Comparison of ENCODE assay signal across 17 cellular contexts in the genomic region with DNA sequence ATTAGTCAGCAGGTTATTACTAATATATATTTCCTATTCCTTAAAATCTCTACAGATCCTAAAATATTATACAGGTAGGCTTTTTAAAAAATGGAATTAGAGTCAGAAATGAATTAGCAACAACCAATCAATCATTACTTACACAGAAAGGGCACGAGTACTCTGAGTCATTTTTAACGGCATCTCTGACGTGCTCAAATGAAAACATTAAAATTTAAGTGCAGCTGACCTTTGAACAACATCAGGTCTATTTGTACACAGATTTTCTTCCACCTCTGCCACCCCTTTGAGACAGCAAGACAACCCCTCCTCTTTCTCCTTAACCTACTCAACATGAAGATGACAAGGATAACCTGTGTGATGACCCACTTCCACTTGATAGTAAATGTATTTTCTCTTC.
"Had no signal": no experiment of that assay in that cellular context is flagged by ENCODE, and none has a peak within 500 bp of the region (broad histone marks: within the 10 kb centered on the region; RNA-seq: fewer than 3 reads in every experiment).

No MANE protein-coding gene starts in this region.

- H3K27ac Mint-ChIP-seq: activated B cell treated with CpG ODN at 0.5 μM for 24 hours; activated naive CD4-positive, alpha-beta T cell treated with anti-CD3 and anti-CD28 coated beads, Interleukin-2, amount 50 U/mL, for 24 hours had no signal

- H3K4me1 Mint-ChIP-seq: activated B cell treated with CpG ODN at 0.5 μM for 24 hours had no signal

- H3K27me3 Mint-ChIP-seq: activated B cell treated with CpG ODN at 0.5 μM for 24 hours; activated naive CD4-positive, alpha-beta T cell treated with anti-CD3 and anti-CD28 coated beads, Interleukin-2, amount 50 U/mL, for 24 hours; naive B cell had no signal

- H3K9me3 Mint-ChIP-seq: activated B cell treated with CpG ODN at 0.5 μM for 24 hours had no signal

- DNase-seq: activated B cell treated with CpG ODN at 0.5 μM for 24 hours; activated CD4-positive, alpha-beta T cell treated with anti-CD3 and anti-CD28 coated beads, Interleukin-2, amount 50 U/mL, for 1 hour; activated CD8-positive, alpha-beta memory T cell treated with anti-CD3 and anti-CD28 coated beads for 24 hours; central memory CD4-positive, alpha-beta T cell; foreskin melanocyte; islet precursor cell; left cardiac atrium; mammary epithelial cell; naive B cell; nephron progenitor cell; retina; sigmoid colon; stimulated activated CD4-positive, alpha-beta T cell treated with anti-CD3 and anti-CD28 coated beads, Interleukin-1b, Interleukin-23, amount 100 ng/mL, for 48 hours; stimulated activated naive CD8-positive, alpha-beta T cell treated with anti-CD3 and anti-CD28 coated beads, Interleukin-15, Interleukin-2, amounts not matched to agents 100 U/mL and 50 U/mL, for 24 hours; testis; transverse colon had no signal

- H3K4me3 Mint-ChIP-seq: activated B cell treated with CpG ODN at 0.5 μM for 24 hours; activated naive CD4-positive, alpha-beta T cell treated with anti-CD3 and anti-CD28 coated beads, Interleukin-2, amount 50 U/mL, for 24 hours; naive B cell; nephron progenitor cell had no signal

- ATAC-seq: left cardiac atrium; stimulated activated naive CD8-positive, alpha-beta T cell treated with anti-CD3 and anti-CD28 coated beads, Interleukin-15, Interleukin-2, amounts not matched to agents 100 U/mL and 50 U/mL, for 24 hours had no signal
